In the genomic region with DNA sequence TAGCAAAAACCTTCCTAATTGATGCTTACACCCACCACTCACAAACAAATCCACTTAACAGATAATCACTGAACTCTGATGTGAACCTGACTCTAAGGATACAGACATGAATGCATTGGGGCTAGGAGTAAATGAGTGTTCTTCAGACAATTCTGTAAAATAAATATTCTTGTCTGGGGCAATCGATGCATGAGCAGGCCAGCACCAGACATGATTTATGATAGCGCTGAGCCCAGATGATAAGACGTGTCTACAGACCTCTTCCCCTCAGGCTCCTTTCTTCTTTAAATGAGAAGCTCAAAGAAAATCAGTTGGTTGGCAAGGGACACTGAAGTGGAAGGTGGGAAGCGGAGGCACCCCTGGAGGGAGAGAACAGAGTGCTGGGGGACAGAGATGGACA, we compare ENCODE assay signal across 21 cellular contexts. TPM values are rescaled to one million over a fixed set of nuclear protein-coding genes. Genes with fewer than 3 reads are reported as not detected.
DNase-seq lines count a peak whose midpoint lies in the region; ATAC-seq and TF ChIP-seq lines count a peak whose summit lies in the region.
"Had no signal": no experiment of that assay in that cellular context is flagged by ENCODE, and none has a peak within 500 bp of the region (broad histone marks: within the 10 kb centered on the region; RNA-seq: fewer than 3 reads in every experiment).

No MANE protein-coding gene starts in this region.

- POLR2A ChIA-PET in PC-3 (lab: Charles Lee; ENCODE audit: unreplicated experiment) = no interaction called here

- H3K4me3 Mint-ChIP-seq in dendritic cell treated with granulocyte-macrophage colony-stimulating factor and Interleukin-4, amounts not matched to agents 40 ng/mL and 50 ng/mL, for 4 days = peak overlapping the region; percentile 30
- H3K4me3 Mint-ChIP-seq in natural killer cell = no peak overlapping the region
- H3K4me3 Mint-ChIP-seq: CD8-positive, alpha-beta memory T cell; GM23338 had no signal

- H3K27me3 ChIP-seq in BLaER1 (no peaks in the 10 kb centered on the region), PC-3 (ENCODE audit: low read length) (no peaks in the 10 kb centered on the region)

- CTCF ChIA-PET in PC-3 (lab: Charles Lee) = no interaction called here

- no TSS peak for BruUV-seq in PC-3 (replicated peaks; lab: Mats Ljungman, UMichigan)

- intact Hi-C loops in dendritic cell treated with granulocyte-macrophage colony-stimulating factor and Interleukin-4, amounts not matched to agents 40 ng/mL and 50 ng/mL, for 4 days (cut with micrococcal nuclease) = loop anchor here (10.0 kb wide), 1 partner anchor 49 kb away; no protein-coding TSS in a partner anchor
- intact Hi-C loops in natural killer cell (cut with micrococcal nuclease) (no loop called here), PC-3 (cut with micrococcal nuclease) (no loop called here)

- no peaks in the 10 kb centered on the region for H3K9me2 ChIP-seq in PC-3 (replicated peaks; ENCODE audit: low read length)

- H3K27me3 Mint-ChIP-seq in dendritic cell treated with granulocyte-macrophage colony-stimulating factor and Interleukin-4, amounts not matched to agents 40 ng/mL and 50 ng/mL, for 4 days = peaks cover 12% of the 10 kb centered on the region
- no peaks in the 10 kb centered on the region for H3K27me3 Mint-ChIP-seq in natural killer cell (ENCODE audit: low read depth in 2 of 2)

- no peaks in the 10 kb centered on the region for H3K9me3 Mint-ChIP-seq in dendritic cell treated with granulocyte-macrophage colony-stimulating factor and Interleukin-4, amounts not matched to agents 40 ng/mL and 50 ng/mL, for 4 days
- no peaks in the 10 kb centered on the region for H3K9me3 Mint-ChIP-seq in natural killer cell
- H3K9me3 Mint-ChIP-seq: CD8-positive, alpha-beta memory T cell had no signal

- DNase-seq in NCI-H82 (lab: John Stamatoyannopoulos, UW) (peak; percentile 78), mesenteric fat pad (ENCODE audit: low spot score) (peak; percentile 14), natural killer cell (no peak), PC-3 (no peak)
- DNase-seq in stimulated activated CD4-positive, alpha-beta T cell treated with anti-CD3 and anti-CD28 coated beads, Interleukin-2, amount 100 ng/mL, for 48 hours = no peak
- DNase-seq: CD8-positive, alpha-beta memory T cell; DND-41; IMR-90; Kasumi-1; MM.1S; NCI-H1105 treated with DMSO at 0.1 percent for 48 hours; NCI-H1694 treated with DMSO at 0.1 percent for 48 hours; NCI-H2107; NCI-H226; NCI-H526; NK-92 treated with Interleukin-12 subunit alpha and Interleukin-12 subunit beta, amount 100 ng/mL, for 24 hours; SHP77 treated with DMSO at 0.1 percent for 48 hours had no signal

- TF ChIP-seq CTCF in natural killer cell (IDR thresholded peaks at IDR 0.05) (no peak), PC-3 (conservative IDR thresholded peaks at IDR 0.05; ENCODE audit: low read depth, low read length) (no peak)

- H3K27ac ChIP-seq in BLaER1 (peak overlapping the region; percentile 51; the same call in 1 of the 2 replicates), PC-3 (ENCODE audit: low read length) (no peak overlapping the region)

- H3K4me1 ChIP-seq in BLaER1 (peaks cover 37% of the 10 kb centered on the region), PC-3 (ENCODE audit: insufficient read depth, low read length) (no peaks in the 10 kb centered on the region)

- H3K79me2 ChIP-seq in PC-3 (ENCODE audit: low read length) = no peaks in the 10 kb centered on the region

- peaks cover 43% of the 10 kb centered on the region for H3K4me1 Mint-ChIP-seq in dendritic cell treated with granulocyte-macrophage colony-stimulating factor and Interleukin-4, amounts not matched to agents 40 ng/mL and 50 ng/mL, for 4 days (ENCODE audit: low read depth)
- H3K4me1 Mint-ChIP-seq in natural killer cell = no peaks in the 10 kb centered on the region
- H3K4me1 Mint-ChIP-seq: CD8-positive, alpha-beta memory T cell; GM23338 had no signal

- H3K36me3 ChIP-seq in BLaER1 (no peaks in the 10 kb centered on the region), PC-3 (ENCODE audit: low read depth, low read length) (no peaks in the 10 kb centered on the region)

- H3K9ac ChIP-seq in BLaER1 (no peak overlapping the region), PC-3 (ENCODE audit: low read length) (no peak overlapping the region)

- H2AFZ ChIP-seq in PC-3 (ENCODE audit: low read length) = no peak overlapping the region
- H2AFZ ChIP-seq: GM23338 had no signal

- H3K36me3 Mint-ChIP-seq in dendritic cell treated with granulocyte-macrophage colony-stimulating factor and Interleukin-4, amounts not matched to agents 40 ng/mL and 50 ng/mL, for 4 days (ENCODE audit: low read depth) = no peaks in the 10 kb centered on the region
- no peaks in the 10 kb centered on the region for H3K36me3 Mint-ChIP-seq in natural killer cell
- H3K36me3 Mint-ChIP-seq: CD8-positive, alpha-beta memory T cell had no signal

- no peaks in the 10 kb centered on the region for H4K20me1 ChIP-seq in BLaER1
- no peaks in the 10 kb centered on the region for H4K20me1 ChIP-seq in PC-3 (ENCODE audit: low read length)

- H3K9me3 ChIP-seq in BLaER1 (0 out of 2 replicates have a peak, but pooled peaks cover 7% of the 10 kb centered on the region), PC-3 (ENCODE audit: low read length) (no peaks in the 10 kb centered on the region)

- no peak overlapping the region for H3K4me3 ChIP-seq in BLaER1
- no peak overlapping the region for H3K4me3 ChIP-seq in PC-3 (ENCODE audit: low read length)
- H3K4me3 ChIP-seq: GM23338 had no signal

- H3F3A ChIP-seq in PC-3 (ENCODE audit: low read length, unreplicated experiment) = no peaks in the 10 kb centered on the region

- H3K27ac Mint-ChIP-seq in dendritic cell treated with granulocyte-macrophage colony-stimulating factor and Interleukin-4, amounts not matched to agents 40 ng/mL and 50 ng/mL, for 4 days = peak overlapping the region; percentile 71
- H3K27ac Mint-ChIP-seq in natural killer cell = no peak overlapping the region
- H3K27ac Mint-ChIP-seq: CD8-positive, alpha-beta memory T cell; GM23338 had no signal

- no peak overlapping the region for H3K4me2 ChIP-seq in BLaER1
- H3K4me2 ChIP-seq in PC-3 (ENCODE audit: low read length) = no peak overlapping the region
- H3K4me2 ChIP-seq: GM23338 had no signal

- ATAC-seq in natural killer cell (no peak), HG03378 (IDR thresholded peaks at IDR 0.05; ENCODE audit: unreplicated experiment) (no peak), PC-3 (no peak)
- ATAC-seq: GM23338 had no signal

RNA-seq across cellular contexts. Expression of gene BIN1, which starts 27.3 kb away (rescaled TPM):
- total RNA-seq in mesenteric fat pad = 87.0 TPM
- 100 to 1,000 TPM in 2 of 3 donors, 10 to 100 TPM in 1; 73.5 to 131 (median 107) TPM for total RNA-seq in natural killer cell
- 58.9 and 77.5 TPM in 2 replicates for total RNA-seq in PC-3 (2014; rRNA removed)

Comparison
In these comparisons a context has a peak if more than half of its experiments do, and no peak if none do; other contexts are left out.
1. DNase-seq: peak in NCI-H82 (single experiment) and mesenteric fat pad (single experiment); none in natural killer cell (single experiment), stimulated activated CD4-positive, alpha-beta T cell treated with anti-CD3 and anti-CD28 coated beads, Interleukin-2, amount 100 ng/mL, for 48 hours (0 of 2) and PC-3 (single experiment).